9 cellular contexts compared by ENCODE assay signal in the genomic region with DNA sequence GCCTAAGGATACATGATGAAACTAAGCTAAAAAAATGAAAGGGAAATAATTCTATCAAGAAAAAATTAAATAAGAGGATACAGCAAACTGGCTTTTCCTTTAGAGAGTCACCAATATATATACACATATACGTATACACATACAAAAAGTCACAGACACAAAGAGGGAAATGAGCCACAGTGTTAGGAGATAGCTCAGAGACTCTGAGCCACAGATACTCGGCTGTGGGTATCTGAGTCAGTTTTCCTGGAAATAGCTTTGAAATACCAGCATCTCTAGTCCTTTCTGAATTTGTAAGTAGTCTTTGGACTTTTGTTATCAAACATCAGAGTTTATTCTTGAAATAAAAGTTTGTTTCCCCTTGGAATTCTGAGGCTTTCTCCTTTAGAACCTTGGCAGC.
"Had no signal": no experiment of that assay in that cellular context is flagged by ENCODE, and none has a peak within 500 bp of the region (broad histone marks: within the 10 kb centered on the region; RNA-seq: fewer than 3 reads in every experiment).

No MANE protein-coding gene starts in this region.

- ATAC-seq: gastroesophageal sphincter had no signal

- H3K9me3 Mint-ChIP-seq: neural progenitor cell had no signal

- H3K36me3 Mint-ChIP-seq: neural progenitor cell had no signal

- H3K4me3 Mint-ChIP-seq: neural progenitor cell had no signal

- H3K27ac Mint-ChIP-seq: neural progenitor cell had no signal

- DNase-seq: activated T-cell treated with anti-CD3 and anti-CD28 coated beads, Interleukin-2, amount 50 U/mL, for 1 hour; brain microvascular endothelial cell; effector memory CD4-positive, alpha-beta T cell; stimulated activated CD4-positive, alpha-beta T cell treated with anti-CD3 and anti-CD28 coated beads, Interleukin-4, amount 100 ng/mL, for 4 hours; T1000; transverse colon; WERI-Rb-1 had no signal
